8 cellular contexts compared by ENCODE assay signal in the genomic region with DNA sequence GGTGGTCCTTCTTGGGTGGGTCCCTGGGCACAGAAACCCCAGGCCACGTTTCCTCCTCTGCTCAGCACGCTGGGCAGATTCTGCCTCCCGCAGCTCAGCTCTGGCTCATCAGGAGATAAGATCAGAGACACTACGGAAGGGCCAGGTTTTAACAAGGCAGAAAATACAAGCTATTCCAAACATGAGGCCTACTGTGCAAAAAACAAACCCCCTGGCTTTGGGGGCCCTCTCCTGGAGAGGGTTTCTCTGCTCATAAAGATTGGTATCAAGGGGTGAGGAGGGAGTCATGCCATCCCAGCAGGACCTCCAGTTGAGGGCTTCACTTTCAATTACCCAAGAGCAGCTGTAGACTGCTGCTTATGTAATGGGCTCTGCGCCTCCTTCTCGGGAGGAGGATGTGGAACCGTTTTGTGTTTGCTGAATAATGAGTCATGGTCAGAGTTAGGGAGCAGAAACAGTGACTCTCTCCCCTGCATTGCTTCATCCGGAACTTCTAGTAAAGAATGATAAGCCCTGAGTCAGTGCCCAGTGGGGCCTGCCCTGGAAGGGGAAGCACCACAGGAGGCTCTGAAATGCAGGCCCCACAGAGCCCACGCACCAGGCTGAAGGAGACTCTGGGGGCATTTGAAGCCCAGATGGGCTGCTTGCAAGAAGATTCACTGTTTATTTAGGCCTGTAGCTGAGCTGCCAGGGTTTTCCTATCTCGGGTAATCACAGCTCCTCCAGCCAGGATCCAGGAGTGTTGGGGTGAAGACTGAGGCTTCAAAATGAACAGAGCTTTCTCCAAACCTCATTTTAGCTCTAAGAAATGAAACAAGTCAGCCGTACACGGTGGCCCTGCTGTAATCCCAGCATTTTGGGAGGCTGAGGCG.
A peak's percentile ranks its signal among the peaks of the same experiment; 100 is the strongest.
DNase-seq lines count a peak whose midpoint lies in the region; ATAC-seq lines count a peak whose summit lies in the region.

No MANE protein-coding gene starts in this region.

- peak; percentile 87 for ATAC-seq in HG02759 (IDR thresholded peaks at IDR 0.05; ENCODE audit: unreplicated experiment)
- ATAC-seq in activated naive CD8-positive, alpha-beta T cell treated with anti-CD3 and anti-CD28 coated beads, Interleukin-2, amount 50 U/mL, for 24 hours = peak; percentile 100

- H3K4me1 Mint-ChIP-seq in activated naive CD4-positive, alpha-beta T cell treated with anti-CD3 and anti-CD28 coated beads, Interleukin-2, amount 10 ng/mL, durations not matched to agents 7 days and 5 days = peaks cover 7% of the 10 kb centered on the region
- H3K4me1 Mint-ChIP-seq in activated naive CD8-positive, alpha-beta T cell treated with anti-CD3 and anti-CD28 coated beads, Interleukin-2, amount 50 U/mL, for 24 hours = peaks cover 43% of the 10 kb centered on the region

- no peaks in the 10 kb centered on the region for H3K36me3 Mint-ChIP-seq in activated naive CD4-positive, alpha-beta T cell treated with anti-CD3 and anti-CD28 coated beads, Interleukin-2, amount 10 ng/mL, durations not matched to agents 7 days and 5 days
- no peaks in the 10 kb centered on the region for H3K36me3 Mint-ChIP-seq in activated naive CD8-positive, alpha-beta T cell treated with anti-CD3 and anti-CD28 coated beads, Interleukin-2, amount 50 U/mL, for 24 hours (ENCODE audit: low read depth)

- intact Hi-C loops in cardiac septum (cut with DNase I) (loop anchor here (1.0 to 5.0 kb wide), 2 partner anchors 35 to 77 kb away; a partner anchor contains a TSS), posterior vena cava (cut with DNase I) (loop anchor here in 1 of 2 donors (10.0 kb wide), 1 partner anchor 150 kb away; a partner anchor contains a TSS)

- no peak overlapping the region for H3K27ac Mint-ChIP-seq in activated naive CD4-positive, alpha-beta T cell treated with anti-CD3 and anti-CD28 coated beads, Interleukin-2, amount 10 ng/mL, durations not matched to agents 7 days and 5 days
- H3K27ac Mint-ChIP-seq in activated naive CD8-positive, alpha-beta T cell treated with anti-CD3 and anti-CD28 coated beads, Interleukin-2, amount 50 U/mL, for 24 hours = peak overlapping the region; percentile 61

- no peaks in the 10 kb centered on the region for H3K9me3 Mint-ChIP-seq in activated naive CD4-positive, alpha-beta T cell treated with anti-CD3 and anti-CD28 coated beads, Interleukin-2, amount 10 ng/mL, durations not matched to agents 7 days and 5 days
- H3K9me3 Mint-ChIP-seq in activated naive CD8-positive, alpha-beta T cell treated with anti-CD3 and anti-CD28 coated beads, Interleukin-2, amount 50 U/mL, for 24 hours = no peaks in the 10 kb centered on the region

- CTCF ChIA-PET in activated naive CD4-positive, alpha-beta T cell treated with anti-CD3 and anti-CD28 coated beads, Interleukin-2, amount 10 ng/mL, durations not matched to agents 7 days and 5 days (lab: Charles Lee) = no interaction called here

- H3K27me3 Mint-ChIP-seq in activated naive CD4-positive, alpha-beta T cell treated with anti-CD3 and anti-CD28 coated beads, Interleukin-2, amount 10 ng/mL, durations not matched to agents 7 days and 5 days = peaks cover 10% of the 10 kb centered on the region
- peaks cover 10% of the 10 kb centered on the region for H3K27me3 Mint-ChIP-seq in activated naive CD8-positive, alpha-beta T cell treated with anti-CD3 and anti-CD28 coated beads, Interleukin-2, amount 50 U/mL, for 24 hours

- no peak overlapping the region for H3K4me3 Mint-ChIP-seq in activated naive CD4-positive, alpha-beta T cell treated with anti-CD3 and anti-CD28 coated beads, Interleukin-2, amount 10 ng/mL, durations not matched to agents 7 days and 5 days
- peak overlapping the region; percentile 12 for H3K4me3 Mint-ChIP-seq in activated naive CD8-positive, alpha-beta T cell treated with anti-CD3 and anti-CD28 coated beads, Interleukin-2, amount 50 U/mL, for 24 hours

- peak; percentile 42 for DNase-seq in activated naive CD4-positive, alpha-beta T cell treated with Interleukin-2 at 50 U/mL for 16 hours
- no peak for DNase-seq in activated naive CD4-positive, alpha-beta T cell treated with anti-CD3 and anti-CD28 coated beads, Interleukin-2, amount 10 ng/mL, durations not matched to agents 7 days and 5 days
- DNase-seq in NCI-H460 (ENCODE audit: extremely low read depth, low read depth) = peak; percentile 95
- peak; percentile 52 for DNase-seq in activated naive CD8-positive, alpha-beta T cell treated with anti-CD3 and anti-CD28 coated beads, Interleukin-2, amount 50 U/mL, for 24 hours
- DNase-seq in cardiac septum (ENCODE audit: low spot score) = peak; percentile 90
- DNase-seq in posterior vena cava (ENCODE audit: low spot score) = peak; percentile 95
- no peak for DNase-seq in NCI-H1436 (lab: John Stamatoyannopoulos, UW)

Comparison
In these comparisons a context has a peak if more than half of its experiments do, and no peak if none do; other contexts are left out.
1. DNase-seq: peak in activated naive CD4-positive, alpha-beta T cell treated with Interleukin-2 at 50 U/mL for 16 hours (single experiment), NCI-H460 (single experiment), activated naive CD8-positive, alpha-beta T cell treated with anti-CD3 and anti-CD28 coated beads, Interleukin-2, amount 50 U/mL, for 24 hours (single experiment), cardiac septum (single experiment) and posterior vena cava (single experiment); none in activated naive CD4-positive, alpha-beta T cell treated with anti-CD3 and anti-CD28 coated beads, Interleukin-2, amount 10 ng/mL, durations not matched to agents 7 days and 5 days (single experiment) and NCI-H1436 (single experiment).